Comparison of ENCODE assay signal across 11 cellular contexts in the genomic region with DNA sequence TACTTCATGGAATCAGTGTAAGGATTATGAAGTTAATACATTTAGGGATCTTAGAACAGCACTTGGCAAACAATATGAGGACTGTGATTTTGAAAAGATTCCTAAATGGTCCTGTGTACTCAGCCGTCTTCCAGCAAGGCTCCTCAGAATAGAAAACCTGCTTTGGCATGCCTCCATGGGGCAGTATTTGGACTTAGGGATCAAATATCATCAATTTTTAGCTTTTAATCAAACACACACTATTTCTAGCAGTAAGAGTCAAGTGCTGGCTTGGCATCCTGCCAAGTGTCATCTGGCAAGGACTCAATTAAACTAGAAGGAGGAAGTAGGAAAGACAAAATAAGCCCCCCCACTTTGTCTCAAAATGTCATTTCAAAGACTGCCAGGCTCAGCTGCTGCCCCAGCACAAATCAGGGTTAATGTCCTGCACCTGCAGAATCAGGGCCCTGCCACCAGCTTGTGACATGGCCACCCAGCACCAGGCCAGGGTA. TPM values are rescaled to one million over a fixed set of nuclear protein-coding genes. Genes with fewer than 3 reads are reported as not detected.
A peak's percentile ranks its signal among the peaks of the same experiment; 100 is the strongest.
DNase-seq lines count a peak whose midpoint lies in the region; ATAC-seq and TF ChIP-seq lines count a peak whose summit lies in the region.
"Had no signal": no experiment of that assay in that cellular context is flagged by ENCODE, and none has a peak within 500 bp of the region (broad histone marks: within the 10 kb centered on the region; RNA-seq: fewer than 3 reads in every experiment).

No MANE protein-coding gene starts in this region.

- DNase-seq in cardiac muscle cell (ENCODE audit: low read depth in 1 of 2, low spot score in 1 of 2) (peak; percentile 12 to 27), cardiac septum (ENCODE audit: low spot score) (no peak), SJCRH30 (peak; percentile 48 to 73), left lobe of liver (ENCODE audit: low spot score) (peak; percentile 70), esophagus muscularis mucosa (ENCODE audit: extremely low spot score) (no peak), Caco-2 (no peak)
- no peak for DNase-seq in activated T-cell treated with anti-CD3 and anti-CD28 coated beads, Interleukin-2, amount 50 U/mL, for 72 hours

- H3K36me3 Mint-ChIP-seq in activated T-cell treated with anti-CD3 and anti-CD28 coated beads, Interleukin-2, amount 50 U/mL, for 72 hours (ENCODE audit: insufficient read depth in 2 of 2): peaks cover 13 to 16% of the 10 kb centered on the region in 2 donors
- no peaks in the 10 kb centered on the region for H3K36me3 Mint-ChIP-seq in Caco-2 (ENCODE audit: insufficient read depth, unreplicated experiment)

- H3K9me3 ChIP-seq in cardiac muscle cell (ENCODE audit: low read depth) (no peaks in the 10 kb centered on the region), SJCRH30 (replicated peaks) (peaks cover 2% of the 10 kb centered on the region; the same call in 1 of the 2 replicates), esophagus muscularis mucosa (no peaks in the 10 kb centered on the region), Caco-2 (no peaks in the 10 kb centered on the region; the same call in 1 of the 2 replicates)

- H3K27me3 ChIP-seq in cardiac muscle cell (peaks cover 40% of the 10 kb centered on the region), SJCRH30 (no peaks in the 10 kb centered on the region), esophagus muscularis mucosa (peaks cover 0 to 4% (median 0%) of the 10 kb centered on the region in 4 donors), Caco-2 (replicated peaks; ENCODE audit: control insufficient read depth, insufficient read depth, low read length) (no peaks in the 10 kb centered on the region)

- H3K9me3 Mint-ChIP-seq in activated T-cell treated with anti-CD3 and anti-CD28 coated beads, Interleukin-2, amount 50 U/mL, for 72 hours: peaks cover 12 to 14% of the 10 kb centered on the region in 2 donors
- no peaks in the 10 kb centered on the region for H3K9me3 Mint-ChIP-seq in Caco-2 (ENCODE audit: unreplicated experiment)

- POLR2A ChIA-PET in Caco-2 (lab: Charles Lee): no interaction called here

- H3K4me3 ChIP-seq in cardiac muscle cell: no peak overlapping the region
- no peak overlapping the region for H3K4me3 ChIP-seq in SJCRH30
- H3K4me3 ChIP-seq in esophagus muscularis mucosa: no peak overlapping the region
- H3K4me3 ChIP-seq in Caco-2 (ENCODE audit: low read depth, low read length): no peak overlapping the region

- no peak overlapping the region for H3K27ac ChIP-seq in cardiac muscle cell
- no peak overlapping the region for H3K27ac ChIP-seq in SJCRH30
- no peak overlapping the region for H3K27ac ChIP-seq in esophagus muscularis mucosa (replicated peaks in 1 of 4)

- 0% methylated on average over 1 of the region's 1 CpG for WGBS in esophagus muscularis mucosa

- H3K4me1 ChIP-seq in cardiac muscle cell (ENCODE audit: low read depth) (peaks cover 11% of the 10 kb centered on the region), SJCRH30 (peaks cover 21% of the 10 kb centered on the region), esophagus muscularis mucosa (peaks cover 10 to 22% (median 14%) of the 10 kb centered on the region in 4 donors), Caco-2 (no peaks in the 10 kb centered on the region)

- H3K4me1 Mint-ChIP-seq in activated T-cell treated with anti-CD3 and anti-CD28 coated beads, Interleukin-2, amount 50 U/mL, for 72 hours (ENCODE audit: low read depth): peaks cover 7% of the 10 kb centered on the region
- peaks cover 7% of the 10 kb centered on the region for H3K4me1 Mint-ChIP-seq in Caco-2 (ENCODE audit: low read depth, unreplicated experiment)

- H3K36me3 ChIP-seq in cardiac muscle cell (no peaks in the 10 kb centered on the region), SJCRH30 (no peaks in the 10 kb centered on the region), esophagus muscularis mucosa (no peaks in the 10 kb centered on the region), Caco-2 (ENCODE audit: control insufficient read depth, insufficient read depth, low read length) (no peaks in the 10 kb centered on the region)

- H3K27me3 Mint-ChIP-seq in activated T-cell treated with anti-CD3 and anti-CD28 coated beads, Interleukin-2, amount 50 U/mL, for 72 hours (ENCODE audit: low read depth): peaks cover 74% of the 10 kb centered on the region
- H3K27me3 Mint-ChIP-seq in Caco-2 (ENCODE audit: insufficient read depth, unreplicated experiment): no peaks in the 10 kb centered on the region

- intact Hi-C loops in cardiac septum (cut with DNase I): no loop called here
- intact Hi-C loops in esophagus muscularis mucosa (cut with DNase I): no loop called here
- intact Hi-C loops in Caco-2 (cut with micrococcal nuclease; ENCODE audit: unreplicated experiment): loop anchor here (10.0 kb wide), 1 partner anchor 925 kb away; no protein-coding TSS in a partner anchor

- no peak for TF ChIP-seq POLR2A in esophagus muscularis mucosa (IDR thresholded peaks at IDR 0.05; ENCODE audit: low read depth)

- ATAC-seq in left lobe of liver (peak; percentile 54), HG03565 (IDR thresholded peaks at IDR 0.05; ENCODE audit: unreplicated experiment) (no peak)
- no peak for ATAC-seq in activated T-cell treated with anti-CD3 and anti-CD28 coated beads, Interleukin-2, amount 50 U/mL, for 72 hours (replicated peaks in 1 of 2)

- CTCF ChIA-PET in Caco-2 (lab: Charles Lee): no interaction called here

- TF ChIP-seq CTCF in cardiac muscle cell (IDR thresholded peaks at IDR 0.05; ENCODE audit: low read depth, low read length) (no peak), esophagus muscularis mucosa (IDR thresholded peaks at IDR 0.05) (no peak), Caco-2 (IDR thresholded peaks at IDR 0.05; ENCODE audit: insufficient read depth in 1 of 2, low read depth in 1 of 2, low read length in 1 of 2, severe bottlenecking in 1 of 2, unreplicated experiment in 1 of 2) (no peak)

- no TSS peak for BruUV-seq in Caco-2 (replicated peaks; lab: Mats Ljungman, UMichigan)

- H3K4me3 Mint-ChIP-seq in activated T-cell treated with anti-CD3 and anti-CD28 coated beads, Interleukin-2, amount 50 U/mL, for 72 hours: no peak overlapping the region
- H3K4me3 Mint-ChIP-seq in Caco-2 (ENCODE audit: unreplicated experiment): no peak overlapping the region
- H3K4me3 Mint-ChIP-seq: IgD-negative memory B cell had no signal

- H3K27ac Mint-ChIP-seq in activated T-cell treated with anti-CD3 and anti-CD28 coated beads, Interleukin-2, amount 50 U/mL, for 72 hours: no peak overlapping the region
- no peak overlapping the region for H3K27ac Mint-ChIP-seq in Caco-2 (ENCODE audit: unreplicated experiment)

- TF ChIP-seq EP300 in esophagus muscularis mucosa (IDR thresholded peaks at IDR 0.05): no peak

RNA-seq across cellular contexts. Expression of a gene that starts 40.8 kb away (rescaled TPM):
- not detected in 2 replicates for total RNA-seq in cardiac muscle cell
- polyA plus RNA-seq in cardiac muscle cell: not detected in 2 replicates
- total RNA-seq in cardiac septum: not detected
- not detected in 2 replicates for total RNA-seq in SJCRH30 (2014; rRNA removed; shearing (Covaris generic))
- 28.2 TPM for total RNA-seq in left lobe of liver
- not detected for total RNA-seq in activated T-cell treated with anti-CD3 and anti-CD28 coated beads, Interleukin-2, amount 50 U/mL, for 72 hours
- total RNA-seq in esophagus muscularis mucosa: not detected
- total RNA-seq in Caco-2 (2022): 26.5 and 32.6 TPM in 2 replicates
- total RNA-seq: aorta had no signal
- polyA plus RNA-seq: IgD-negative memory B cell, neural cell had no signal

Comparison
In these comparisons a context has a peak if more than half of its experiments do, and no peak if none do; other contexts are left out.
1. DNase-seq: peak in cardiac muscle cell (2 of 2), SJCRH30 (2 of 2) and left lobe of liver (single experiment); none in cardiac septum (single experiment), activated T-cell treated with anti-CD3 and anti-CD28 coated beads, Interleukin-2, amount 50 U/mL, for 72 hours (0 of 2), esophagus muscularis mucosa (single experiment) and Caco-2 (0 of 2).
2. RNA of a gene that starts 40.8 kb away (total RNA-seq): 26.5 to 32.6 TPM in Caco-2 and 28.2 TPM in left lobe of liver (single experiment); not detected in activated T-cell treated with anti-CD3 and anti-CD28 coated beads, Interleukin-2, amount 50 U/mL, for 72 hours, not detected in cardiac muscle cell, not detected in cardiac septum (single experiment), not detected in SJCRH30 and not detected in esophagus muscularis mucosa; every median in the first group is over 10 times any median in the second.